1 cellular context compared by ENCODE assay signal in genomic region chr2:174108579-174108978, GRCh38.
TF ChIP-seq lines count a peak whose summit lies in the region.

No MANE protein-coding gene starts in this region.

TF ChIP-seq in H1, 55 proteins besides CTCF, POLR2A, EP300 and RAD21 (continued from another document):
- TF ChIP-seq YY1 (IDR thresholded peaks at IDR 0.05; ENCODE audit: low read depth, low read length) (no peak), BRCA1 (IDR thresholded peaks at IDR 0.05; ENCODE audit: low read depth, low read length) (no peak), POU5F1 (IDR thresholded peaks at IDR 0.05; ENCODE audit: low read depth, low read length) (no peak), KDM4A (IDR thresholded peaks at IDR 0.05; ENCODE audit: low read depth, low read length, severe bottlenecking) (no peak), PHF8 (conservative IDR thresholded peaks at IDR 0.05; ENCODE audit: low read depth, low read length) (no peak)
